8 cellular contexts compared by ENCODE assay signal in genomic region chr11:57424137-57424801, GRCh38. TPM values are rescaled to one million over a fixed set of nuclear protein-coding genes. Genes with fewer than 3 reads are reported as not detected.
DNase-seq lines count a peak whose midpoint lies in the region; ATAC-seq and TF ChIP-seq lines count a peak whose summit lies in the region.

No MANE protein-coding gene starts in this region.

- no peaks in the 10 kb centered on the region for H4K20me1 ChIP-seq in hepatocyte (ENCODE audit: insufficient read depth, poor library complexity, severe bottlenecking)

- no peak overlapping the region for H3K4me2 ChIP-seq in hepatocyte

- 86% methylated on average over 6 of the region's 9 CpGs for WGBS in right lobe of liver (ENCODE audit: insufficient coverage, low coverage, low lambda C conversion rate, missing lambda C conversion rate)
- 83 to 86% methylated on average over 9 of the region's 9 CpGs for WGBS in thyroid gland, 2 donors
- WGBS in hepatocyte (ENCODE audit: low lambda C conversion rate, missing lambda C conversion rate), result 94% methylated on average over 9 of the region's 9 CpGs

- no peaks in the 10 kb centered on the region for H3K27me3 ChIP-seq in right lobe of liver
- no peaks in the 10 kb centered on the region for H3K27me3 ChIP-seq in thyroid gland
- no peaks in the 10 kb centered on the region for H3K27me3 ChIP-seq in hepatocyte

- peaks cover 2 to 32% (median 9%) of the 10 kb centered on the region in 4 donors for H3K36me3 ChIP-seq in right lobe of liver
- no peaks in the 10 kb centered on the region for H3K36me3 ChIP-seq in thyroid gland
- H3K36me3 ChIP-seq in hepatocyte (replicated peaks; ENCODE audit: insufficient read depth, low read depth), result no peaks in the 10 kb centered on the region

- no peaks in the 10 kb centered on the region for H3K9me3 Mint-ChIP-seq in activated T-cell treated with anti-CD3 and anti-CD28 coated beads, Interleukin-2, amount 50 U/mL, for 4 hours
- no peaks in the 10 kb centered on the region for H3K9me3 Mint-ChIP-seq in activated naive CD8-positive, alpha-beta T cell (ENCODE audit: low read depth)

- peaks cover 58% of the 10 kb centered on the region for H3K36me3 Mint-ChIP-seq in activated T-cell treated with anti-CD3 and anti-CD28 coated beads, Interleukin-2, amount 50 U/mL, for 4 hours (ENCODE audit: insufficient read depth)
- peaks cover 31% of the 10 kb centered on the region for H3K36me3 Mint-ChIP-seq in activated naive CD8-positive, alpha-beta T cell

- TF ChIP-seq POLR2A in right lobe of liver (IDR thresholded peaks at IDR 0.05) (no peak), thyroid gland (IDR thresholded peaks at IDR 0.05) (no peak)

- H3K9me3 ChIP-seq in right lobe of liver, result no peaks in the 10 kb centered on the region
- no peaks in the 10 kb centered on the region for H3K9me3 ChIP-seq in thyroid gland
- no peaks in the 10 kb centered on the region for H3K9me3 ChIP-seq in hepatocyte (ENCODE audit: low read depth)

- H3K4me1 ChIP-seq in right lobe of liver, result peaks cover 0 to 67% (median 21%) of the 10 kb centered on the region in 4 donors
- peaks cover 55 to 81% of the 10 kb centered on the region in 2 donors for H3K4me1 ChIP-seq in thyroid gland
- peaks cover 16% of the 10 kb centered on the region for H3K4me1 ChIP-seq in hepatocyte (ENCODE audit: insufficient read depth)

- no peaks in the 10 kb centered on the region for H3K79me2 ChIP-seq in hepatocyte

- no peak overlapping the region for H2AFZ ChIP-seq in hepatocyte

- intact Hi-C loops in right lobe of liver (cut with DNase I), result no loop called here
- intact Hi-C loops in thyroid gland (cut with DNase I), result no loop called here

- peaks cover 53% of the 10 kb centered on the region for H3K4me1 Mint-ChIP-seq in activated T-cell treated with anti-CD3 and anti-CD28 coated beads, Interleukin-2, amount 50 U/mL, for 4 hours (ENCODE audit: low read depth)
- peaks cover 43% of the 10 kb centered on the region for H3K4me1 Mint-ChIP-seq in activated naive CD8-positive, alpha-beta T cell (ENCODE audit: low read depth)

- peak overlapping the region; percentile 98 to 99 (median 99) for H3K27ac ChIP-seq in right lobe of liver
- peak overlapping the region; percentile 99 to 100 (median 99) for H3K27ac ChIP-seq in thyroid gland
- H3K27ac ChIP-seq in hepatocyte, result no peak overlapping the region

- ATAC-seq in activated T-cell treated with anti-CD3 and anti-CD28 coated beads, Interleukin-2, amount 50 U/mL, for 4 hours, result no peak
- no peak for ATAC-seq in right lobe of liver

- H3K27me3 Mint-ChIP-seq in activated T-cell treated with anti-CD3 and anti-CD28 coated beads, Interleukin-2, amount 50 U/mL, for 4 hours (ENCODE audit: low read depth), result no peaks in the 10 kb centered on the region
- H3K27me3 Mint-ChIP-seq in activated naive CD8-positive, alpha-beta T cell, result no peaks in the 10 kb centered on the region

- peak overlapping the region; percentile 96 for H3K27ac Mint-ChIP-seq in activated naive CD8-positive, alpha-beta T cell

- H3K9me2 ChIP-seq in hepatocyte (replicated peaks; ENCODE audit: insufficient read depth), result no peaks in the 10 kb centered on the region

- no peak for TF ChIP-seq CTCF in right lobe of liver (IDR thresholded peaks at IDR 0.05)
- TF ChIP-seq CTCF in thyroid gland (IDR thresholded peaks at IDR 0.05), result no peak
- TF ChIP-seq CTCF in hepatocyte (IDR thresholded peaks at IDR 0.05; ENCODE audit: poor library complexity), result no peak

- peak overlapping the region; percentile 66 to 70 (median 67) for H3K4me3 ChIP-seq in right lobe of liver
- peak overlapping the region in 1 of 3 donors; percentile 42 for H3K4me3 ChIP-seq in thyroid gland (replicated peaks in 1 of 3)
- H3K4me3 ChIP-seq in hepatocyte, result no peak overlapping the region

- no peak for DNase-seq in activated T-cell treated with anti-CD3 and anti-CD28 coated beads, Interleukin-2, amount 50 U/mL, for 4 hours
- DNase-seq in activated T-cell treated with anti-CD3 and anti-CD28 coated beads for 4 hours (no peak), right lobe of liver (no peak), thyroid gland (no peak), T-helper 9 cell (no peak), ureter (ENCODE audit: low spot score) (no peak), hepatocyte (ENCODE audit: low spot score) (no peak)

- H3K4me3 Mint-ChIP-seq in activated T-cell treated with anti-CD3 and anti-CD28 coated beads, Interleukin-2, amount 50 U/mL, for 4 hours, result peak overlapping the region; percentile 90
- peak overlapping the region; percentile 95 for H3K4me3 Mint-ChIP-seq in activated naive CD8-positive, alpha-beta T cell

RNA-seq across cellular contexts. Expression of gene SLC43A3, which starts 2.7 kb away (rescaled TPM):
- 100 to 1,000 TPM; 508 to 551 (median 529) TPM for total RNA-seq in activated T-cell treated with anti-CD3 and anti-CD28 coated beads, Interleukin-2, amount 50 U/mL, for 4 hours
- total RNA-seq in right lobe of liver (100 to 1,000 TPM; 109 to 259 (median 185) TPM), thyroid gland (100 to 1,000 TPM; 124 to 321 (median 218) TPM), ureter (27.2 TPM), hepatocyte (10.5 and 19.3 TPM in 2 replicates)
- polyA plus RNA-seq in hepatocyte, result 13.5 and 20.7 TPM in 2 replicates

RNA-seq across cellular contexts. Expression of gene PRG2, which starts 33.8 kb away (rescaled TPM):
- total RNA-seq in activated T-cell treated with anti-CD3 and anti-CD28 coated beads, Interleukin-2, amount 50 U/mL, for 4 hours, result 1 to 10 TPM; 1.8 to 2.7 (median 2.5) TPM
- 1 to 10 TPM in 1 of 6 experiments, under 1 TPM in 3, not detected in 2; 0.39 to 1.2 (median 0.86) TPM for total RNA-seq in right lobe of liver
- under 1 TPM in 3 of 4 donors, not detected in 1; 0.22 to 0.94 (median 0.71) TPM for total RNA-seq in thyroid gland
- 0.55 TPM for total RNA-seq in ureter
- total RNA-seq in hepatocyte, result not detected in 2 replicates
- polyA plus RNA-seq in hepatocyte, result not detected in 2 replicates

RNA-seq across cellular contexts. Expression of gene RTN4RL2, which starts 36.1 kb away (rescaled TPM):
- total RNA-seq in activated T-cell treated with anti-CD3 and anti-CD28 coated beads, Interleukin-2, amount 50 U/mL, for 4 hours, result under 1 TPM; 0.16 to 0.33 (median 0.27) TPM
- total RNA-seq in right lobe of liver (10 to 100 TPM; 12.5 to 54.4 (median 18.6) TPM), thyroid gland (10 to 100 TPM; 11.2 to 27.6 (median 17.1) TPM), ureter (1.5 TPM), hepatocyte (1.4 and 2.4 TPM in 2 replicates)
- polyA plus RNA-seq in hepatocyte, result 5.8 and 10.6 TPM in 2 replicates

RNA-seq across cellular contexts. Expression of gene PRG3, which starts 43.3 kb away (rescaled TPM):
- total RNA-seq in activated T-cell treated with anti-CD3 and anti-CD28 coated beads, Interleukin-2, amount 50 U/mL, for 4 hours, result not detected
- total RNA-seq in right lobe of liver (not detected), thyroid gland (not detected), ureter (not detected), hepatocyte (not detected in 2 replicates)
- polyA plus RNA-seq in hepatocyte, result not detected in 2 replicates
